Comparison of ENCODE assay signal across 24 cellular contexts in the genomic region with DNA sequence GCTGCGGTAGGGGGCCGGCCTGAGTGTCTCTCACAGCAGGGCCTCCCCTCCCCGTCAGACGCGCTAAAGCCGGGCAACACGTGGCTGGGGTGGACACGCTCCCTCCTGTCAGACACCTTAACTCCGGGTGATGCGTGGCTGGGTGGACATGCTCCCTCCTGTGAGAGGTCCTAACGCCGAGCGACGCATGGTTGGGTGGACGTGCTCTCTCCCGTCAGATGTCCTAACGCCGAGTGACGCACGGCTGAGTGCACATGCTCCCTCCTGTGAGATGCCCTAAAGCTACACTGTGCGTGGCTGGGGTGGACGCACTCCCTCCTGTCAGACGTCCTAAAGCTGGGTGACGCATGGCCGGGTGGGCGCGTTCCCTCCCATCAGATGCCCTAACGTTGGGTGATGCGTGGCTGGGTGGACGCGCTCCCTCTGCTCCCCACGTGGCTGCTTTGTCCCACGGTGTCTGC.
DNase-seq lines count a peak whose midpoint lies in the region; ATAC-seq and TF ChIP-seq lines count a peak whose summit lies in the region.
"Had no signal": no experiment of that assay in that cellular context is flagged by ENCODE, and none has a peak within 500 bp of the region (broad histone marks: within the 10 kb centered on the region; RNA-seq: fewer than 3 reads in every experiment).

No MANE protein-coding gene starts in this region.

- peak overlapping the region; percentile 64 to 72 for H3K27ac ChIP-seq in uterus
- H3K27ac ChIP-seq: adrenal gland, prostate gland had no signal

- H3K27me3 ChIP-seq in uterus = no peaks in the 10 kb centered on the region
- no peaks in the 10 kb centered on the region for H3K27me3 ChIP-seq in HAP-1 (ENCODE audit: low read depth)
- H3K27me3 ChIP-seq: adrenal gland, dorsolateral prefrontal cortex had no signal

- POLR2A ChIA-PET in activated naive CD8-positive, alpha-beta T cell treated with anti-CD3 and anti-CD28 coated beads, Interleukin-2, amount 10 ng/mL, durations not matched to agents 7 days and 5 days (lab: Charles Lee) = no interaction called here

- H3K36me3 ChIP-seq in uterus = no peaks in the 10 kb centered on the region
- H3K36me3 ChIP-seq in HAP-1 (replicated peaks) = peaks cover 12% of the 10 kb centered on the region
- H3K36me3 ChIP-seq: prostate gland had no signal

- no peaks in the 10 kb centered on the region for H3K4me1 Mint-ChIP-seq in activated naive CD8-positive, alpha-beta T cell treated with anti-CD3 and anti-CD28 coated beads, Interleukin-2, amount 10 ng/mL, durations not matched to agents 7 days and 5 days
- no peaks in the 10 kb centered on the region for H3K4me1 Mint-ChIP-seq in activated naive CD8-positive, alpha-beta T cell treated with anti-CD3 and anti-CD28 coated beads for 36 hours
- H3K4me1 Mint-ChIP-seq: stimulated activated memory B cell treated with anti-CD40 and anti-IgM and Interleukin-4, amounts not matched to agents 10 μg/mL and 1 μg/mL and 100 μg/mL, for 72 hours had no signal

- no peaks in the 10 kb centered on the region for H3K9me3 Mint-ChIP-seq in activated naive CD8-positive, alpha-beta T cell treated with anti-CD3 and anti-CD28 coated beads, Interleukin-2, amount 10 ng/mL, durations not matched to agents 7 days and 5 days
- H3K9me3 Mint-ChIP-seq in activated naive CD8-positive, alpha-beta T cell treated with anti-CD3 and anti-CD28 coated beads for 36 hours = no peaks in the 10 kb centered on the region
- H3K9me3 Mint-ChIP-seq: naive B cell, type B pancreatic cell had no signal

- intact Hi-C loops in posterior vena cava (cut with DNase I) (no loop called here), uterus (cut with DNase I; ENCODE audit: low total_unique reads) (no loop called here)

- peak; percentile 24 for DNase-seq in activated naive CD8-positive, alpha-beta T cell treated with anti-CD3 and anti-CD28 coated beads, Interleukin-2, amount 10 ng/mL, durations not matched to agents 7 days and 5 days
- DNase-seq in activated naive CD8-positive, alpha-beta T cell treated with anti-CD3 and anti-CD28 coated beads for 36 hours = no peak
- DNase-seq in left kidney (ENCODE audit: low read depth, low spot score) = peak; percentile 59
- peak; percentile 87 for DNase-seq in posterior vena cava (ENCODE audit: low spot score)
- peak in 1 of 2 donors; percentile 38 for DNase-seq in uterus
- DNase-seq in NCI-H2081 treated with DMSO at 0.1 percent for 48 hours (lab: John Stamatoyannopoulos, UW) = no peak
- DNase-seq in HAP-1 (ENCODE audit: low spot score in 2 of 2) = no peak
- no peak for DNase-seq in NCI-H2196 (lab: John Stamatoyannopoulos, UW; ENCODE audit: unreplicated experiment)
- DNase-seq: 8988T; activated CD4-positive, alpha-beta T cell treated with anti-CD3 and anti-CD28 coated beads for 48 hours; activated effector memory CD4-positive, alpha-beta T cell treated with Interleukin-2 at 50 U/mL for 16 hours; erythroblast; GOT3; naive B cell; NCI-H1092 treated with DMSO at 0.1 percent for 48 hours; NCI-H524 treated with DMSO at 0.1 percent for 48 hours; SHP77 treated with DMSO at 0.1 percent for 48 hours; stimulated activated CD4-positive, alpha-beta T cell treated with anti-CD3 and anti-CD28 coated beads, Interleukin-15, amount 100 ng/mL, for 24 hours had no signal

- H3K9me3 ChIP-seq in uterus (no peaks in the 10 kb centered on the region), HAP-1 (no peaks in the 10 kb centered on the region)
- H3K9me3 ChIP-seq: adrenal gland, prostate gland had no signal

- H3K36me3 Mint-ChIP-seq in activated naive CD8-positive, alpha-beta T cell treated with anti-CD3 and anti-CD28 coated beads, Interleukin-2, amount 10 ng/mL, durations not matched to agents 7 days and 5 days = peaks cover 12% of the 10 kb centered on the region
- H3K36me3 Mint-ChIP-seq in activated naive CD8-positive, alpha-beta T cell treated with anti-CD3 and anti-CD28 coated beads for 36 hours = peaks cover 6% of the 10 kb centered on the region

- H3K4me3 Mint-ChIP-seq in activated naive CD8-positive, alpha-beta T cell treated with anti-CD3 and anti-CD28 coated beads, Interleukin-2, amount 10 ng/mL, durations not matched to agents 7 days and 5 days = no peak overlapping the region
- H3K4me3 Mint-ChIP-seq in activated naive CD8-positive, alpha-beta T cell treated with anti-CD3 and anti-CD28 coated beads for 36 hours = no peak overlapping the region
- H3K4me3 Mint-ChIP-seq: stimulated activated memory B cell treated with anti-CD40 and anti-IgM and Interleukin-4, amounts not matched to agents 10 μg/mL and 1 μg/mL and 100 μg/mL, for 72 hours; type B pancreatic cell had no signal

- H3K27me3 Mint-ChIP-seq in activated naive CD8-positive, alpha-beta T cell treated with anti-CD3 and anti-CD28 coated beads, Interleukin-2, amount 10 ng/mL, durations not matched to agents 7 days and 5 days = no peaks in the 10 kb centered on the region
- no peaks in the 10 kb centered on the region for H3K27me3 Mint-ChIP-seq in activated naive CD8-positive, alpha-beta T cell treated with anti-CD3 and anti-CD28 coated beads for 36 hours
- H3K27me3 Mint-ChIP-seq: naive B cell; stimulated activated memory B cell treated with anti-CD40 and anti-IgM and Interleukin-4, amounts not matched to agents 10 μg/mL and 1 μg/mL and 100 μg/mL, for 72 hours; type B pancreatic cell had no signal

- in situ Hi-C loops in HAP-1 (cut with MboI; ENCODE audit: low sequenced_read_pairs) = no loop called here

- H3K27ac Mint-ChIP-seq in activated naive CD8-positive, alpha-beta T cell treated with anti-CD3 and anti-CD28 coated beads, Interleukin-2, amount 10 ng/mL, durations not matched to agents 7 days and 5 days = no peak overlapping the region
- no peak overlapping the region for H3K27ac Mint-ChIP-seq in activated naive CD8-positive, alpha-beta T cell treated with anti-CD3 and anti-CD28 coated beads for 36 hours
- H3K27ac Mint-ChIP-seq: naive B cell; stimulated activated memory B cell treated with anti-CD40 and anti-IgM and Interleukin-4, amounts not matched to agents 10 μg/mL and 1 μg/mL and 100 μg/mL, for 72 hours; type B pancreatic cell had no signal

- no peak for ATAC-seq in activated naive CD8-positive, alpha-beta T cell treated with anti-CD3 and anti-CD28 coated beads, Interleukin-2, amount 10 ng/mL, durations not matched to agents 7 days and 5 days (ENCODE audit: low read depth)
- ATAC-seq: stimulated activated memory B cell treated with anti-CD40 and anti-IgM and Interleukin-4, amounts not matched to agents 10 μg/mL and 1 μg/mL and 100 μg/mL, for 72 hours had no signal

- no peak for TF ChIP-seq POLR2A in uterus (IDR thresholded peaks at IDR 0.05)

- no peak overlapping the region for H3K4me3 ChIP-seq in uterus
- H3K4me3 ChIP-seq in HAP-1 = no peak overlapping the region
- H3K4me3 ChIP-seq: adrenal gland, lung, prostate gland had no signal

- peaks cover 0 to 4% of the 10 kb centered on the region in 2 donors for H3K4me1 ChIP-seq in uterus
- no peaks in the 10 kb centered on the region for H3K4me1 ChIP-seq in HAP-1
- H3K4me1 ChIP-seq: adrenal gland, prostate gland had no signal

- no peak for TF ChIP-seq CTCF in uterus (IDR thresholded peaks at IDR 0.05)

Comparison
In these comparisons a context has a peak if more than half of its experiments do, and no peak if none do; other contexts are left out.
1. DNase-seq: peak in activated naive CD8-positive, alpha-beta T cell treated with anti-CD3 and anti-CD28 coated beads, Interleukin-2, amount 10 ng/mL, durations not matched to agents 7 days and 5 days (single experiment), left kidney (single experiment) and posterior vena cava (single experiment); none in activated naive CD8-positive, alpha-beta T cell treated with anti-CD3 and anti-CD28 coated beads for 36 hours (single experiment), NCI-H2081 treated with DMSO at 0.1 percent for 48 hours (single experiment), HAP-1 (0 of 2) and NCI-H2196 (single experiment).